ENCODE assay signal across 10 cellular contexts in genomic region chr3:120203016-120203415, GRCh38.
A peak's percentile ranks its signal among the peaks of the same experiment; 100 is the strongest.
DNase-seq lines count a peak whose midpoint lies in the region; ATAC-seq, FAIRE-seq and TF ChIP-seq lines count a peak whose summit lies in the region.
"Had no signal": no experiment of that assay in that cellular context is flagged by ENCODE, and none has a peak within 500 bp of the region (broad histone marks: within the 10 kb centered on the region; RNA-seq: fewer than 3 reads in every experiment).

No MANE protein-coding gene starts in this region.

- peaks cover 8% of the 10 kb centered on the region for H3K4me1 ChIP-seq in endothelial cell of umbilical vein (ENCODE audit: control insufficient read depth, extremely low read depth, insufficient read depth, low read length)
- peaks cover 3 to 9% of the 10 kb centered on the region in 2 donors for H3K4me1 ChIP-seq in neuronal stem cell (ENCODE audit: control insufficient read depth in 2 of 2, insufficient read depth in 1 of 2, low read depth in 1 of 2, low read length in 2 of 2)

- WGBS in neuronal stem cell (ENCODE audit: extremely low coverage in 2 of 2, insufficient read length in 2 of 2, insufficient replicate concordance in 1 of 2), 2 donors, result no CpG with 5 or more reads among the region's 2 CpGs

- no peaks in the 10 kb centered on the region for H3K36me3 ChIP-seq in endothelial cell of umbilical vein (ENCODE audit: control insufficient read depth in 2 of 2, extremely low read depth in 1 of 2, insufficient read depth in 2 of 2, low read length in 2 of 2)
- no peaks in the 10 kb centered on the region for H3K36me3 ChIP-seq in neuronal stem cell (replicated peaks in 1 of 2; ENCODE audit: control insufficient read depth in 2 of 2, insufficient read depth in 2 of 2, low read length in 2 of 2)
- H3K36me3 ChIP-seq: ovary had no signal

- H4K20me1 ChIP-seq in endothelial cell of umbilical vein (replicated peaks; ENCODE audit: control insufficient read depth, extremely low read depth, insufficient read depth, low read length), result no peaks in the 10 kb centered on the region

- H3K9me1 ChIP-seq in endothelial cell of umbilical vein (replicated peaks; ENCODE audit: control insufficient read depth, extremely low read depth, insufficient read depth, low read length), result no peaks in the 10 kb centered on the region

- CTCF ChIA-PET in endothelial cell of umbilical vein (lab: Charles Lee), result interaction anchor here (0.6 to 1.3 kb wide), 9 partner anchors 9 to 356 kb away, joined by 3 to 5 read pairs (median 3); partner anchors contain the start of gene LRRC58

- no peak overlapping the region for H3K14ac ChIP-seq in neuronal stem cell (ENCODE audit: low read length)

- H2BK5ac ChIP-seq in neuronal stem cell (ENCODE audit: low read length), result no peak overlapping the region

- BruUV-seq in endothelial cell of umbilical vein (replicated peaks; lab: Mats Ljungman, UMichigan), result no TSS peak

- no peak overlapping the region for H3K23ac ChIP-seq in neuronal stem cell (ENCODE audit: low read depth, low read length, poor library complexity)

- ATAC-seq in HG02884 (IDR thresholded peaks at IDR 0.05; ENCODE audit: unreplicated experiment), result no peak
- ATAC-seq in GM18858 (IDR thresholded peaks at IDR 0.05; ENCODE audit: unreplicated experiment), result no peak
- ATAC-seq in GM18498 (IDR thresholded peaks at IDR 0.05; ENCODE audit: unreplicated experiment), result no peak

- H3K4me3 ChIP-seq in endothelial cell of umbilical vein (replicated peaks in 1 of 3; ENCODE audit: insufficient read depth in 1 of 3, low read depth in 1 of 3, low read length in 3 of 3), result no peak overlapping the region
- no peak overlapping the region for H3K4me3 ChIP-seq in neuronal stem cell (ENCODE audit: low read length in 2 of 2)
- H3K4me3 ChIP-seq: ovary had no signal

- TF ChIP-seq POLR2A in endothelial cell of umbilical vein (IDR thresholded peaks at IDR 0.05; ENCODE audit: low read depth, low read length), result no peak

- no peak overlapping the region for H2BK15ac ChIP-seq in neuronal stem cell (ENCODE audit: low read length)

- H3K9ac ChIP-seq in endothelial cell of umbilical vein (replicated peaks; ENCODE audit: extremely low read depth, insufficient read depth, low read length), result no peak overlapping the region
- no peak overlapping the region for H3K9ac ChIP-seq in neuronal stem cell (ENCODE audit: low read depth, low read length, poor library complexity)

- no peak overlapping the region for H2BK12ac ChIP-seq in neuronal stem cell (ENCODE audit: low read length)

- H2AK5ac ChIP-seq in neuronal stem cell (ENCODE audit: low read depth, low read length), result no peak overlapping the region

- POLR2A ChIA-PET in endothelial cell of umbilical vein (lab: Charles Lee), result no interaction called here

- no peak overlapping the region for H3K4me2 ChIP-seq in endothelial cell of umbilical vein (ENCODE audit: insufficient read depth, low read length)
- H3K4me2 ChIP-seq in neuronal stem cell (ENCODE audit: insufficient read depth, low read length, poor library complexity, severe bottlenecking), result no peak overlapping the region

- peak overlapping the region; percentile 81 for H2AFZ ChIP-seq in endothelial cell of umbilical vein (ENCODE audit: low read depth, low read length)
- peak overlapping the region; percentile 60 for H2AFZ ChIP-seq in neuronal stem cell (ENCODE audit: low read length)

- no peak overlapping the region for H4K91ac ChIP-seq in neuronal stem cell (ENCODE audit: low read depth, low read length, poor library complexity)

- H3K9me3 ChIP-seq in endothelial cell of umbilical vein (replicated peaks; ENCODE audit: control insufficient read depth, insufficient read depth, low read length) (no peaks in the 10 kb centered on the region), neuronal stem cell (replicated peaks in 1 of 2; ENCODE audit: control insufficient read depth in 2 of 2, insufficient read depth in 1 of 2, low read depth in 1 of 2, low read length in 2 of 2) (no peaks in the 10 kb centered on the region)
- H3K9me3 ChIP-seq: ovary had no signal

- no peak overlapping the region for H3K18ac ChIP-seq in neuronal stem cell (ENCODE audit: low read length)

- H3K79me1 ChIP-seq in neuronal stem cell (ENCODE audit: low read depth, low read length), result no peaks in the 10 kb centered on the region

- no peaks in the 10 kb centered on the region for H3K27me3 ChIP-seq in endothelial cell of umbilical vein (ENCODE audit: control insufficient read depth in 2 of 2, insufficient read depth in 2 of 2, low read length in 2 of 2)
- no peaks in the 10 kb centered on the region for H3K27me3 ChIP-seq in neuronal stem cell (ENCODE audit: control insufficient read depth in 3 of 3, insufficient read depth in 3 of 3, low read depth in 1 of 3, low read length in 3 of 3)
- H3K27me3 ChIP-seq: ovary had no signal

- intact Hi-C loops in endothelial cell of umbilical vein (cut with micrococcal nuclease), result no loop called here

- H3K4ac ChIP-seq in neuronal stem cell (ENCODE audit: low read length), result no peak overlapping the region

- TF ChIP-seq CTCF in endothelial cell of umbilical vein (IDR thresholded peaks at IDR 0.05; ENCODE audit: extremely low read depth in 1 of 2, insufficient read depth in 1 of 2, low read depth in 1 of 2, low read length in 2 of 2), result no peak

- H3K27ac ChIP-seq in endothelial cell of umbilical vein (ENCODE audit: insufficient read depth, low read depth, low read length) (no peak overlapping the region), neuronal stem cell (replicated peaks; ENCODE audit: low read length) (no peak overlapping the region)

- DNase-seq in CD1c-positive myeloid dendritic cell (ENCODE audit: extremely low spot score) (peak; percentile 74), NCI-H2171 (lab: John Stamatoyannopoulos, UW) (peak; percentile 64), endothelial cell of umbilical vein (ENCODE audit: low read depth, low spot score) (peak; percentile 82), neuronal stem cell (ENCODE audit: low spot score) (no peak), T-helper 1 cell (no peak)

- H2BK120ac ChIP-seq in neuronal stem cell (ENCODE audit: low read depth, low read length), result no peak overlapping the region

- dilution Hi-C loops in endothelial cell of umbilical vein (cut with MboI; ENCODE audit: extremely low pct_ligation_motif_present, low sequenced_read_pairs), result no loop called here

- no peak overlapping the region for H4K8ac ChIP-seq in neuronal stem cell (ENCODE audit: low read depth, low read length)

- peak; percentile 83 for FAIRE-seq in endothelial cell of umbilical vein (lab: Jason Lieb, UNC)
- FAIRE-seq: colon had no signal

- H3K79me2 ChIP-seq in endothelial cell of umbilical vein (ENCODE audit: control insufficient read depth, insufficient read depth, low read length), result no peaks in the 10 kb centered on the region

TF ChIP-seq in endothelial cell of umbilical vein, 7 proteins besides CTCF, POLR2A, EP300 and RAD21:
- TF ChIP-seq FOS (IDR thresholded peaks at IDR 0.05; ENCODE audit: borderline replicate concordance, insufficient read depth, low read length) (no peak), JUN (IDR thresholded peaks at IDR 0.05; ENCODE audit: borderline replicate concordance, insufficient read depth, insufficient read length, low read depth) (peak; percentile 28)

Comparison
In these comparisons a context has a peak if more than half of its experiments do, and no peak if none do; other contexts are left out.
1. DNase-seq: peak in CD1c-positive myeloid dendritic cell (single experiment), NCI-H2171 (single experiment) and endothelial cell of umbilical vein (single experiment); none in neuronal stem cell (single experiment) and T-helper 1 cell (0 of 5).